ENCODE assay signal across 9 cellular contexts in genomic region chr5:157312492-157312891, GRCh38. TPM values are rescaled to one million over a fixed set of nuclear protein-coding genes. Genes with fewer than 3 reads are reported as not detected.
DNase-seq lines count a peak whose midpoint lies in the region; ATAC-seq and TF ChIP-seq lines count a peak whose summit lies in the region.
"Had no signal": no experiment of that assay in that cellular context is flagged by ENCODE, and none has a peak within 500 bp of the region (broad histone marks: within the 10 kb centered on the region; RNA-seq: fewer than 3 reads in every experiment).

No MANE protein-coding gene starts in this region.

- no peaks in the 10 kb centered on the region for H3K9me3 Mint-ChIP-seq in type B pancreatic cell

- ATAC-seq in GM18861 (IDR thresholded peaks at IDR 0.05; ENCODE audit: unreplicated experiment) (peak; percentile 79), HG03066 (IDR thresholded peaks at IDR 0.05; ENCODE audit: low read depth, unreplicated experiment) (peak; percentile 83)

- H2AFZ ChIP-seq in neural cell (ENCODE audit: low read depth, low read length): no peak overlapping the region

- peak; percentile 73 for TF ChIP-seq RAD21 in neural cell (conservative IDR thresholded peaks at IDR 0.05)

- no peak overlapping the region for H3K4me3 ChIP-seq in BJ (ENCODE audit: low read depth, low read length)
- no peak overlapping the region for H3K4me3 ChIP-seq in neural cell (ENCODE audit: low read length)
- H3K4me3 ChIP-seq: SK-N-MC had no signal

- H3K9me2 ChIP-seq in neural cell (ENCODE audit: insufficient read depth, low read length): no peaks in the 10 kb centered on the region

- no peak overlapping the region for H3K9ac ChIP-seq in neural cell (ENCODE audit: low read length)

- POLR2A ChIA-PET in BJ (lab: Charles Lee): no interaction called here

- H3K9me3 ChIP-seq in neural cell (ENCODE audit: low read length): no peaks in the 10 kb centered on the region

- no peak for TF ChIP-seq EP300 in neural cell (conservative IDR thresholded peaks at IDR 0.05; ENCODE audit: poor library complexity, severe bottlenecking)

- no peaks in the 10 kb centered on the region for H3K79me2 ChIP-seq in neural cell (replicated peaks; ENCODE audit: insufficient read depth, low read length)

- no peak overlapping the region for H3K4me3 Mint-ChIP-seq in type B pancreatic cell

- DNase-seq in BJ (ENCODE audit: low read depth) (no peak), NCI-H82 (lab: John Stamatoyannopoulos, UW) (peak; percentile 75), epithelial cell of prostate (ENCODE audit: low read depth, low spot score) (peak; percentile 22), type B pancreatic cell (ENCODE audit: extremely low spot score, unreplicated experiment) (no peak)
- peak; percentile 46 to 48 for DNase-seq in activated CD8-positive, alpha-beta memory T cell treated with anti-CD3 and anti-CD28 coated beads for 4 hours (ENCODE audit: low read depth in 2 of 2)

- H3K36me3 ChIP-seq in BJ (ENCODE audit: control insufficient read depth, insufficient read depth, low read length): 0 out of 2 replicates have a peak, but pooled peaks cover 1% of the 10 kb centered on the region
- H3K36me3 ChIP-seq in neural cell (ENCODE audit: insufficient read depth, low read length): peaks cover 18% of the 10 kb centered on the region

- CTCF ChIA-PET in BJ (lab: Yijun Ruan, JAX): interaction anchor here (0.8 to 7.7 kb wide), 9 partner anchors 10 to 170 kb away, joined by 3 to 74 read pairs (median 4); partner anchors contain the start of gene MED7

- H3K27ac ChIP-seq in epithelial cell of prostate (no peak overlapping the region), neural cell (ENCODE audit: low read length) (no peak overlapping the region)
- H3K27ac ChIP-seq: SK-N-MC had no signal

- no peaks in the 10 kb centered on the region for H3F3A ChIP-seq in neural cell (ENCODE audit: insufficient read depth, low read length, poor library complexity, severe bottlenecking)

- no peaks in the 10 kb centered on the region for H3K27me3 Mint-ChIP-seq in type B pancreatic cell

- no peaks in the 10 kb centered on the region for H4K20me1 ChIP-seq in neural cell (ENCODE audit: insufficient read depth)

- H3K27me3 ChIP-seq in BJ (ENCODE audit: control insufficient read depth, insufficient read depth, low read length) (no peaks in the 10 kb centered on the region), neural cell (ENCODE audit: insufficient read depth, low read depth, low read length) (no peaks in the 10 kb centered on the region)

- peaks cover 3% of the 10 kb centered on the region for H3K4me1 Mint-ChIP-seq in type B pancreatic cell (ENCODE audit: unreplicated experiment)

- H3K27ac Mint-ChIP-seq in type B pancreatic cell: peak overlapping the region; percentile 37

- H3K36me3 Mint-ChIP-seq in type B pancreatic cell: peaks cover 17% of the 10 kb centered on the region

- H3K4me2 ChIP-seq in neural cell (ENCODE audit: low read length): no peak overlapping the region

- TF ChIP-seq CTCF in BJ (IDR thresholded peaks at IDR 0.05; ENCODE audit: insufficient read depth, low read depth, low read length) (peak; percentile 82), neural cell (IDR thresholded peaks at IDR 0.05; ENCODE audit: poor library complexity, severe bottlenecking) (peak; percentile 77), type B pancreatic cell (conservative IDR thresholded peaks at IDR 0.05) (peak; percentile 78)

TF ChIP-seq in neural cell, 6 proteins besides CTCF, POLR2A, EP300 and RAD21:
- TF ChIP-seq MXI1 (conservative IDR thresholded peaks at IDR 0.05; ENCODE audit: poor library complexity, severe bottlenecking): no peak
- peak; percentile 88 for TF ChIP-seq SMC3 (conservative IDR thresholded peaks at IDR 0.05; ENCODE audit: poor library complexity)

RNA-seq across cellular contexts. Expression of gene CYFIP2, which starts 46.6 kb away (rescaled TPM):
- polyA plus RNA-seq in BJ (2011; rRNA removed): 4.2 and 4.4 TPM in 2 replicates
- polyA minus RNA-seq in BJ (2011; rRNA and poly(A)+ RNA removed): 12.2 and 17.1 TPM in 2 replicates
- 59.7 and 65.1 TPM in 2 replicates for polyA plus RNA-seq in neural cell
- 154 and 187 TPM in 2 replicates for polyA minus RNA-seq in neural cell
- total RNA-seq in type B pancreatic cell (ENCODE audit: low replicate concordance): 59.4 and 61.4 TPM in 2 replicates

Comparison
In these comparisons a context has a peak if more than half of its experiments do, and no peak if none do; other contexts are left out.
1. DNase-seq: peak in NCI-H82 (single experiment), activated CD8-positive, alpha-beta memory T cell treated with anti-CD3 and anti-CD28 coated beads for 4 hours (2 of 2) and epithelial cell of prostate (single experiment); none in BJ (single experiment) and type B pancreatic cell (single experiment).
2. RNA of gene CYFIP2, which starts 46.6 kb away (polyA plus RNA-seq): 59.7 to 65.1 TPM in neural cell; 4.2 to 4.4 TPM in BJ; every median in the first group is over 10 times any median in the second.
3. Peak in every context shown above with its lines, with median percentiles within 50 percentile points of each other: CTCF ChIP-seq.